ENCODE assay signal across 8 cellular contexts in genomic region chr21:45981154-45981606, GRCh38.
DNase-seq lines count a peak whose midpoint lies in the region; ATAC-seq and TF ChIP-seq lines count a peak whose summit lies in the region.

No MANE protein-coding gene starts in this region.

- in situ Hi-C loops in ACHN (cut with HindIII; ENCODE audit: low pct_ligation_motif_present, low pct_unique_long_range_greater_than_20kb, low sequenced_read_pairs): no loop called here

- DNase-seq in ACHN: peak; percentile 69
- DNase-seq in GOT3 (lab: John Stamatoyannopoulos, UW): peak; percentile 58
- peak; percentile 21 for DNase-seq in NCI-H82 treated with DMSO at 0.1 percent for 48 hours (lab: John Stamatoyannopoulos, UW; ENCODE audit: unreplicated experiment)
- peak; percentile 79 for DNase-seq in activated CD8-positive, alpha-beta memory T cell treated with anti-CD3 and anti-CD28 coated beads, Interleukin-2, amount 50 U/mL, for 48 hours
- peak; percentile 61 to 64 for DNase-seq in erythroblast (lab: John Stamatoyannopoulos, UW)
- DNase-seq in midbrain (lab: John Stamatoyannopoulos, UW): peak; percentile 26
- DNase-seq in stimulated activated CD8-positive, alpha-beta memory T cell treated with anti-CD3 and anti-CD28 coated beads, Interleukin-4, amount 100 ng/mL, for 48 hours: peak; percentile 66

- no peak for ATAC-seq in GM19351 (IDR thresholded peaks at IDR 0.05; ENCODE audit: unreplicated experiment)

- no peak for TF ChIP-seq POLR2A in erythroblast (IDR thresholded peaks at IDR 0.05; ENCODE audit: low read length)

Comparison
In these comparisons a context has a peak if more than half of its experiments do, and no peak if none do; other contexts are left out.
1. DNase-seq: peak in every context shown above with its lines; median percentile 79 in activated CD8-positive, alpha-beta memory T cell treated with anti-CD3 and anti-CD28 coated beads, Interleukin-2, amount 50 U/mL, for 48 hours; 69 in ACHN; 66 in stimulated activated CD8-positive, alpha-beta memory T cell treated with anti-CD3 and anti-CD28 coated beads, Interleukin-4, amount 100 ng/mL, for 48 hours; 62 in erythroblast; 58 in GOT3; 26 in midbrain; 21 in NCI-H82 treated with DMSO at 0.1 percent for 48 hours.